ENCODE assay signal across 22 cellular contexts in the genomic region with DNA sequence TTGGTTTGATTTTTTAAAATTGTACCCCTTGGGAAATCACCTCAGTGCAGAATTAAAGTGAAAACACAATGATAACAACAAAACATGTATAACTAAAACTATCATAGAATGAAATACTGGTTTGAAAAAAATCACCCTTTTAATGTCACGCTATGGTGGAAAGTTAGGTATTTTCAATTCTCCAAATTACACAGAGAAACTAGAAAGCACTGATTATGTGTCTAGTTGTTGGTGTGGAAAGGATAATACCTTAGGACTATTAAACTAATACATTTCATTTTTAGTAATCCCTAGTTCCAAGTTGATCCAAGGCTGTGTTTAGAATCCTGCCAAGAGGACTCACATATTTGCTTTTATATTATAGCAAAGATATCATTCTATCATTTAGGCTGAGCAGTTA.
"Had no signal": no experiment of that assay in that cellular context is flagged by ENCODE, and none has a peak within 500 bp of the region (broad histone marks: within the 10 kb centered on the region; RNA-seq: fewer than 3 reads in every experiment).

No MANE protein-coding gene starts in this region.

- H3K27ac ChIP-seq: adrenal gland, body of pancreas, breast epithelium, SJCRH30, SK-N-MC had no signal

- ATAC-seq: activated CD4-positive, alpha-beta T cell treated with anti-CD3 and anti-CD28 coated beads for 36 hours; activated CD8-positive, alpha-beta T cell treated with anti-CD3 and anti-CD28 coated beads, Interleukin-2, amount 10 ng/mL, durations not matched to agents 7 days and 5 days; body of pancreas; Panc1 had no signal

- DNase-seq: activated CD4-positive, alpha-beta T cell treated with anti-CD3 and anti-CD28 coated beads for 36 hours; activated CD4-positive, alpha-beta T cell treated with anti-CD3 and anti-CD28 coated beads, Interleukin-2, amount 10 ng/mL, durations not matched to agents 7 days and 5 days; activated CD4-positive, alpha-beta T cell treated with anti-CD3 and anti-CD28 coated beads, Interleukin-2, amount 50 U/mL, for 48 hours; activated CD8-positive, alpha-beta T cell treated with anti-CD3 and anti-CD28 coated beads, Interleukin-2, amount 10 ng/mL, durations not matched to agents 7 days and 5 days; activated gamma-delta T cell; activated naive CD4-positive, alpha-beta T cell treated with Interleukin-2 at 50 U/mL for 16 hours; activated T-cell treated with anti-CD3 and anti-CD28 coated beads, Interleukin-2, amount 50 U/mL, for 24 hours; adrenal gland; body of pancreas; NCI-H1105 treated with DMSO at 0.1 percent for 48 hours; NCI-H1436; NCI-H1694; NCI-H2029; NCI-H345; NCI-H524 treated with DMSO at 0.1 percent for 48 hours; SHP77; SJCRH30; T1000 had no signal

- H3K4me1 ChIP-seq: adrenal gland, body of pancreas, breast epithelium, SJCRH30 had no signal

- H3K4me3 ChIP-seq: adrenal gland, body of pancreas, breast epithelium, SJCRH30, SK-N-MC had no signal

- H3K9me3 ChIP-seq: adrenal gland, body of pancreas, breast epithelium, SJCRH30 had no signal

- FAIRE-seq: astrocyte had no signal

- H3K27me3 ChIP-seq: adrenal gland, body of pancreas, breast epithelium, SJCRH30 had no signal

- H3K36me3 ChIP-seq: adrenal gland, breast epithelium had no signal
